In genomic region chr3:126997455-126998038, GRCh38 we compare ENCODE assay signal across 15 cellular contexts. TPM values are rescaled to one million over a fixed set of nuclear protein-coding genes. Genes with fewer than 3 reads are reported as not detected.
DNase-seq lines count a peak whose midpoint lies in the region; ATAC-seq, FAIRE-seq and TF ChIP-seq lines count a peak whose summit lies in the region.
"Had no signal": no experiment of that assay in that cellular context is flagged by ENCODE, and none has a peak within 500 bp of the region (broad histone marks: within the 10 kb centered on the region; RNA-seq: fewer than 3 reads in every experiment).

No MANE protein-coding gene starts in this region.

- H3K27ac ChIP-seq in BLaER1 (no peak overlapping the region), GM23248 (peak overlapping the region; percentile 20; the same call in 1 of the 2 replicates), K562 (ENCODE audit: extremely low read depth, low read depth, low read length) (no peak overlapping the region), neuronal stem cell (replicated peaks; ENCODE audit: low read length) (no peak overlapping the region), tibial nerve (peak overlapping the region in 2 of 4 donors; percentile 84 to 85)
- H3K27ac ChIP-seq: RWPE1 had no signal

- H4K20me1 ChIP-seq in BLaER1 = peaks cover 100% of the 10 kb centered on the region
- no peaks in the 10 kb centered on the region for H4K20me1 ChIP-seq in GM23248 (ENCODE audit: insufficient read depth)
- peaks cover 28% of the 10 kb centered on the region; the same call in 1 of the 2 replicates for H4K20me1 ChIP-seq in K562 (replicated peaks; ENCODE audit: control insufficient read depth, insufficient read depth, low read length)

- no peaks in the 10 kb centered on the region for H3K9me3 ChIP-seq in BLaER1
- H3K9me3 ChIP-seq in GM23248 (ENCODE audit: low read depth) = no peaks in the 10 kb centered on the region
- no peaks in the 10 kb centered on the region for H3K9me3 ChIP-seq in K562 (replicated peaks; ENCODE audit: control insufficient read depth, insufficient read depth, low read depth, low read length)
- no peaks in the 10 kb centered on the region for H3K9me3 ChIP-seq in neuronal stem cell (replicated peaks in 1 of 2; ENCODE audit: control insufficient read depth in 2 of 2, insufficient read depth in 1 of 2, low read depth in 1 of 2, low read length in 2 of 2)
- no peaks in the 10 kb centered on the region for H3K9me3 ChIP-seq in tibial nerve

- H2BK12ac ChIP-seq in neuronal stem cell (ENCODE audit: low read length) = no peak overlapping the region

- 88 to 89% methylated on average over 18 to 19 of the region's 19 CpGs for WGBS in GM23248 (ENCODE audit: low coverage in 1 of 2, low lambda C conversion rate in 2 of 2, missing lambda C conversion rate in 2 of 2), 2 experiments
- 94% methylated on average over 9 of the region's 19 CpGs for WGBS in K562 (ENCODE audit: insufficient coverage, low coverage, missing lambda C conversion rate)
- WGBS in neuronal stem cell (ENCODE audit: extremely low coverage in 2 of 2, insufficient read length in 2 of 2, insufficient replicate concordance in 1 of 2), 2 donors = no CpG with 5 or more reads among the region's 19 CpGs
- WGBS in tibial nerve, 2 donors = 81 to 90% methylated on average over 13 to 19 of the region's 19 CpGs

- H2AK5ac ChIP-seq in neuronal stem cell (ENCODE audit: low read depth, low read length) = no peak overlapping the region

- H2AFZ ChIP-seq in GM23248 (no peak overlapping the region), K562 (ENCODE audit: low read depth, low read length) (no peak overlapping the region), neuronal stem cell (ENCODE audit: low read length) (no peak overlapping the region)
- H2AFZ ChIP-seq: GM23338 had no signal

- H3K36me3 ChIP-seq in BLaER1 = no peaks in the 10 kb centered on the region
- no peaks in the 10 kb centered on the region for H3K36me3 ChIP-seq in GM23248 (ENCODE audit: low read depth)
- H3K36me3 ChIP-seq in K562 (ENCODE audit: control insufficient read depth, insufficient read depth, low read length) = peaks cover 21% of the 10 kb centered on the region; the same call in 1 of the 3 replicates
- peaks cover 33 to 56% of the 10 kb centered on the region in 2 donors for H3K36me3 ChIP-seq in neuronal stem cell (replicated peaks in 1 of 2; ENCODE audit: control insufficient read depth in 2 of 2, insufficient read depth in 2 of 2, low read length in 2 of 2)
- peaks cover 0 to 5% (median 0%) of the 10 kb centered on the region in 3 donors for H3K36me3 ChIP-seq in tibial nerve

- H3K4me2 ChIP-seq in BLaER1 (peak overlapping the region; percentile 91; the same call in 1 of the 2 replicates), GM23248 (ENCODE audit: unreplicated experiment) (no peak overlapping the region), K562 (ENCODE audit: insufficient read depth, low read length) (no peak overlapping the region), neuronal stem cell (ENCODE audit: insufficient read depth, low read length, poor library complexity, severe bottlenecking) (no peak overlapping the region)
- H3K4me2 ChIP-seq: GM23338 had no signal

- FAIRE-seq in K562 (lab: Jason Lieb, UNC) (no peak), GM19239 (lab: Jason Lieb, UNC) (no peak)
- FAIRE-seq: D721Med, G401.6, GM12891 had no signal

- TF ChIP-seq POLR2A in K562 (conservative IDR thresholded peaks at IDR 0.05) (no peak), tibial nerve (IDR thresholded peaks at IDR 0.05) (no peak)

- H2BK5ac ChIP-seq in neuronal stem cell (ENCODE audit: low read length) = no peak overlapping the region

- H3K9me2 ChIP-seq in GM23248 (ENCODE audit: insufficient read depth) = no peaks in the 10 kb centered on the region

- H3K14ac ChIP-seq in neuronal stem cell (ENCODE audit: low read length) = no peak overlapping the region

- no peak for TF ChIP-seq CTCF in K562 (IDR thresholded peaks at IDR 0.05 in 2 of 3, conservative IDR thresholded peaks at IDR 0.05 in 1 of 3; ENCODE audit: insufficient read depth in 2 of 3, low read depth in 1 of 3, low read length in 3 of 3)
- no peak for TF ChIP-seq CTCF in tibial nerve (IDR thresholded peaks at IDR 0.05)

- no TSS peak for BruUV-seq in K562 (replicated peaks; lab: Mats Ljungman, UMichigan)

- no peak for ATAC-seq in K562
- ATAC-seq in esophagus mucosa = no peak
- ATAC-seq: GM23338 had no signal

- H3K9ac ChIP-seq in BLaER1 (no peak overlapping the region), GM23248 (no peak overlapping the region), K562 (ENCODE audit: insufficient read depth in 1 of 2, low read depth in 2 of 2, low read length in 2 of 2) (no peak overlapping the region), neuronal stem cell (ENCODE audit: low read depth, low read length, poor library complexity) (peak overlapping the region; percentile 51)

- no peak overlapping the region for H2BK120ac ChIP-seq in neuronal stem cell (ENCODE audit: low read depth, low read length)

- DNase-seq in GM23248 (no peak), K562 (ENCODE audit: extremely low read depth in 1 of 4, low spot score in 3 of 4) (no peak), neuronal stem cell (ENCODE audit: low spot score) (no peak), NCI-H1092 treated with DMSO at 0.1 percent for 48 hours (lab: John Stamatoyannopoulos, UW) (no peak), tibial nerve (ENCODE audit: low spot score in 2 of 2) (no peak), GM19239 (ENCODE audit: insufficient read length, low spot score) (no peak)
- DNase-seq: CD4-positive, alpha-beta T cell; DMS79 treated with DMSO at 0.1 percent for 48 hours had no signal

- H4K91ac ChIP-seq in neuronal stem cell (ENCODE audit: low read depth, low read length, poor library complexity) = no peak overlapping the region

- peaks cover 93% of the 10 kb centered on the region for H3K79me2 ChIP-seq in GM23248 (ENCODE audit: insufficient read depth)
- peaks cover 61% of the 10 kb centered on the region for H3K79me2 ChIP-seq in K562 (ENCODE audit: control insufficient read depth, insufficient read depth, low read length)

- TF ChIP-seq EP300 in K562 (IDR thresholded peaks at IDR 0.05; ENCODE audit: low read length) (no peak), tibial nerve (IDR thresholded peaks at IDR 0.05) (no peak)

- H2BK15ac ChIP-seq in neuronal stem cell (ENCODE audit: low read length) = no peak overlapping the region

- in situ Hi-C loops in GM23248 (cut with MboI) (no loop called here), K562 (cut with MboI) (no loop called here)

- H3K27me3 ChIP-seq in BLaER1 (no peaks in the 10 kb centered on the region), GM23248 (replicated peaks; ENCODE audit: insufficient read depth) (no peaks in the 10 kb centered on the region), K562 (ENCODE audit: control insufficient read depth in 2 of 2, insufficient read depth in 2 of 2, low read length in 2 of 2) (no peaks in the 10 kb centered on the region), neuronal stem cell (ENCODE audit: control insufficient read depth in 3 of 3, insufficient read depth in 3 of 3, low read depth in 1 of 3, low read length in 3 of 3) (no peaks in the 10 kb centered on the region), tibial nerve (no peaks in the 10 kb centered on the region)

- POLR2A ChIA-PET in K562 (lab: Yijun Ruan, JAX) = no interaction called here

- H3K9me1 ChIP-seq in K562 (ENCODE audit: control insufficient read depth, insufficient read depth, low read length) = peaks cover 3% of the 10 kb centered on the region

- H3K4me1 ChIP-seq in BLaER1 (peaks cover 79% of the 10 kb centered on the region), GM23248 (ENCODE audit: insufficient read depth) (peaks cover 21% of the 10 kb centered on the region), K562 (replicated peaks in 1 of 2; ENCODE audit: control insufficient read depth in 2 of 2, insufficient read depth in 2 of 2, low read length in 2 of 2) (peaks cover 0 to 36% of the 10 kb centered on the region in 2 experiments; a peak in 2 of 5 replicates), neuronal stem cell (ENCODE audit: control insufficient read depth in 2 of 2, insufficient read depth in 1 of 2, low read depth in 1 of 2, low read length in 2 of 2) (peaks cover 12 to 24% of the 10 kb centered on the region in 2 donors), tibial nerve (peaks cover 0 to 90% (median 47%) of the 10 kb centered on the region in 4 donors)

- no peak overlapping the region for H4K8ac ChIP-seq in neuronal stem cell (ENCODE audit: low read depth, low read length)

- intact Hi-C loops in K562 (cut with micrococcal nuclease) = no loop called here

- H3K4ac ChIP-seq in neuronal stem cell (ENCODE audit: low read length) = no peak overlapping the region

- CTCF ChIA-PET in K562 (lab: Yijun Ruan, JAX; ENCODE audit: low intra/inter-chr PET ratio) = no interaction called here

- peaks cover 66% of the 10 kb centered on the region for H3K79me1 ChIP-seq in neuronal stem cell (ENCODE audit: low read depth, low read length)

- peak overlapping the region; percentile 27 for H3K18ac ChIP-seq in neuronal stem cell (ENCODE audit: low read length)

- no peak overlapping the region for H3K4me3 ChIP-seq in BLaER1
- H3K4me3 ChIP-seq in GM23248 = no peak overlapping the region
- no peak overlapping the region for H3K4me3 ChIP-seq in K562
- H3K4me3 ChIP-seq in neuronal stem cell (ENCODE audit: low read length in 2 of 2) = no peak overlapping the region
- no peak overlapping the region for H3K4me3 ChIP-seq in tibial nerve
- H3K4me3 ChIP-seq: GM23338 had no signal

- TF ChIP-seq RAD21 in K562 (CRISPR knock-in tag; conservative IDR thresholded peaks at IDR 0.05 in 1 of 2, IDR thresholded peaks at IDR 0.05 in 1 of 2) = no peak

- peaks cover 3% of the 10 kb centered on the region; the same call in 1 of the 2 replicates for H3F3A ChIP-seq in GM23248 (ENCODE audit: insufficient read depth)

- H3K23ac ChIP-seq in neuronal stem cell (ENCODE audit: low read depth, low read length, poor library complexity) = peak overlapping the region; percentile 29

RNA-seq across cellular contexts. Expression of gene PLXNA1, which starts 14.6 kb away (rescaled TPM):
- 84.7 and 86.1 TPM in 2 replicates for total RNA-seq in GM23248 (2014; rRNA removed; shearing (Covaris generic))
- polyA plus RNA-seq in GM23248 (2016; fragmentation: Nextera tagmentation; extraction: Ambion mirVana) (12.4 and 13.4 TPM in 2 replicates), K562 (2011; rRNA removed) (39.2 and 54.7 TPM in 2 replicates), K562 (2014; fragmentation: Illumina TruSeq; extraction: Trizol) (16.8 and 30.4 TPM in 2 replicates), K562 (2014; fragmentation: Nextera tagmentation; extraction: Ambion mirVana) (under 1 TPM; 0.23 to 0.35 TPM), K562 (2014; rRNA removed) (32.3 and 37.7 TPM in 2 replicates)
- total RNA-seq in K562 (2011; cell fraction: chromatin; rRNA removed; ENCODE audit: low replicate concordance) = 126 and 340 TPM in 2 replicates
- total RNA-seq in K562 (2011; cell fraction: nucleolus; rRNA removed) = 201 and 257 TPM in 2 replicates
- 135 and 137 TPM in 2 replicates for total RNA-seq in K562 (2011; cell fraction: nucleoplasm; rRNA removed)
- total RNA-seq in K562 (2014; rRNA removed) (25.7 and 29.7 TPM in 2 replicates), K562 (2014; rRNA removed; fragmentation: Illumina TruSeq; extraction: Trizol) (11.4 and 14.0 TPM in 2 replicates), K562 (2015; rRNA removed; fragmentation: Illumina TruSeq; extraction: Trizol) (14.4 and 15.6 TPM in 2 replicates), K562 (2021) (49.3 and 59.9 TPM in 2 replicates), tibial nerve (10 to 100 TPM; 39.1 to 51.3 (median 39.9) TPM), esophagus mucosa (15.9 TPM)
- polyA plus RNA-seq in K562 (2011; cell fraction: cytosol; rRNA removed) = 30.3 and 79.8 TPM in 2 replicates
- 230 and 364 TPM in 2 replicates for polyA plus RNA-seq in K562 (2011; cell fraction: nucleus; rRNA removed)
- 30.0 and 54.1 TPM in 2 replicates for polyA plus RNA-seq in K562 (2012)
- 37.0 and 87.9 TPM in 2 replicates for polyA minus RNA-seq in K562 (2011; rRNA and poly(A)+ RNA removed)
- polyA minus RNA-seq in K562 (2011; cell fraction: cytosol; rRNA and poly(A)+ RNA removed) = 46.9 and 52.1 TPM in 2 replicates
- polyA minus RNA-seq in K562 (2011; cell fraction: nucleus; rRNA and poly(A)+ RNA removed) = 79.0 and 94.2 TPM in 2 replicates
- polyA plus RNA-seq in neuronal stem cell (2013, experiment 1 of 2) = 31.7 TPM
- 32.1 TPM for polyA plus RNA-seq in neuronal stem cell (2013, experiment 2 of 2)
